6 cellular contexts compared by ENCODE assay signal in genomic region chr2:4979127-4979526, GRCh38.
"Had no signal": no experiment of that assay in that cellular context is flagged by ENCODE, and none has a peak within 500 bp of the region (broad histone marks: within the 10 kb centered on the region; RNA-seq: fewer than 3 reads in every experiment).

No MANE protein-coding gene starts in this region.

- DNase-seq: H9, HCEC 1CT, IMR-90 had no signal

- H3K4me1 Mint-ChIP-seq: GM23338 had no signal

- H3K9me3 Mint-ChIP-seq: H9 had no signal

- FAIRE-seq: HTR-8/SVneo, K562 had no signal

- H3K4me2 ChIP-seq: GM23338 had no signal

- H3K4me3 Mint-ChIP-seq: GM23338, H9 had no signal

- H3K27ac Mint-ChIP-seq: GM23338, H9 had no signal

- H3K4me3 ChIP-seq: GM23338, K562 had no signal

- H2AFZ ChIP-seq: GM23338 had no signal

- ATAC-seq: GM23338, K562 had no signal
